In the genomic region with DNA sequence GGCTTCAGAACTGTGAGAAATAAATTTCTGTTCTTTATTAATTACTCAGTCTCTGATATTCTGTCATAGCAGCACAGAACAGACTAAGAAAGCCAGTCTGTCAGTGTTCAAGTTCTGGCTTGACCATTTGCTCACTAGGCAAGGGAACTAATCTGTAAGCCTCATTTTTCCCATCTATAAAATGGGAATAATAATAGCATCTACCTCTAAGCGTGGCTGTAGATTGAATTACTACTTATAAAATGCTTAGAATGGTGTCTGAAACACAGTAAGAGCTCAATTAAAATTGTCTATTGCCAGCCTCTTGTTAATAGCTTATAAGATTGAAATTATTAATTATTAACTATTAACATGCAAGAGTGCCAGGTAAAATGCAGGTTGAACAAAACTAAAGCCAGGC, we compare ENCODE assay signal across 28 cellular contexts.
"Had no signal": no experiment of that assay in that cellular context is flagged by ENCODE, and none has a peak within 500 bp of the region (broad histone marks: within the 10 kb centered on the region; RNA-seq: fewer than 3 reads in every experiment).

No MANE protein-coding gene starts in this region.

- DNase-seq: colonic mucosa; cortex of kidney; dermis blood vessel endothelial cell; dorsolateral prefrontal cortex; effector CD4-positive, alpha-beta T cell; effector CD8-positive, alpha-beta T cell; effector memory CD4-positive, alpha-beta T cell; effector memory CD8-positive, alpha-beta T cell; endodermal cell; erythroblast; esophagus squamous epithelium; foreskin fibroblast; foreskin keratinocyte; foreskin melanocyte; gastrocnemius medialis; glutamatergic neuron; head of caudate nucleus; heart left ventricle; heart right ventricle had no signal

- H3K27me3 ChIP-seq: colonic mucosa, dorsolateral prefrontal cortex, esophagus muscularis mucosa, esophagus squamous epithelium, foreskin keratinocyte, gastrocnemius medialis, gastroesophageal sphincter, heart left ventricle, heart right ventricle had no signal

- H3K4me3 ChIP-seq: colonic mucosa, coronary artery, dorsolateral prefrontal cortex, esophagus muscularis mucosa, esophagus squamous epithelium, gastrocnemius medialis, gastroesophageal sphincter, heart left ventricle, heart right ventricle had no signal

- H3K9me3 ChIP-seq: colonic mucosa, esophagus muscularis mucosa, esophagus squamous epithelium, gastrocnemius medialis, gastroesophageal sphincter, heart left ventricle had no signal

- H3K36me3 ChIP-seq: colonic mucosa had no signal

- H3K27ac ChIP-seq: colonic mucosa, coronary artery, dorsolateral prefrontal cortex, epithelial cell of prostate, esophagus muscularis mucosa, esophagus squamous epithelium, foreskin keratinocyte, gastrocnemius medialis, gastroesophageal sphincter, heart left ventricle, heart right ventricle had no signal

- ATAC-seq: effector memory CD8-positive, alpha-beta T cell; esophagus mucosa; foreskin keratinocyte; gastrocnemius medialis; gastroesophageal sphincter; heart left ventricle; heart right ventricle had no signal

- FAIRE-seq: colon, endometrium, endothelial cell of umbilical vein, frontal cortex had no signal

- H3K4me1 ChIP-seq: colonic mucosa, esophagus squamous epithelium, foreskin keratinocyte, gastrocnemius medialis had no signal
